Comparison of ENCODE assay signal across 12 cellular contexts in genomic region chr7:885261-885892, GRCh38.
"Had no signal": no experiment of that assay in that cellular context is flagged by ENCODE, and none has a peak within 500 bp of the region (broad histone marks: within the 10 kb centered on the region; RNA-seq: fewer than 3 reads in every experiment).

No MANE protein-coding gene starts in this region.

- H3K36me3 Mint-ChIP-seq: activated naive CD8-positive, alpha-beta T cell had no signal

- H3K4me3 ChIP-seq: thoracic aorta had no signal

- H3K9me3 ChIP-seq: neutrophil, thoracic aorta had no signal

- H3K27me3 ChIP-seq: neutrophil had no signal

- H3K4me3 Mint-ChIP-seq: activated naive CD8-positive, alpha-beta T cell; activated T-cell treated with anti-CD3 and anti-CD28 coated beads, Interleukin-2, amount 50 U/mL, for 4 hours; stimulated activated naive CD8-positive, alpha-beta T cell treated with anti-CD3 and anti-CD28 coated beads, Interleukin-15, Interleukin-2, amounts not matched to agents 100 ng/mL and 50 ng/mL, for 24 hours had no signal

- ATAC-seq: activated T-cell treated with anti-CD3 and anti-CD28 coated beads, Interleukin-2, amount 50 U/mL, for 4 hours; esophagus mucosa; left lobe of liver; T-helper 17 cell had no signal

- H3K27ac ChIP-seq: neutrophil, thoracic aorta had no signal

- H3K27ac Mint-ChIP-seq: activated naive CD8-positive, alpha-beta T cell; progenitor cell of endocrine pancreas; stimulated activated naive CD8-positive, alpha-beta T cell treated with anti-CD3 and anti-CD28 coated beads, Interleukin-15, Interleukin-2, amounts not matched to agents 100 ng/mL and 50 ng/mL, for 24 hours had no signal

- H3K27me3 Mint-ChIP-seq: activated naive CD8-positive, alpha-beta T cell; progenitor cell of endocrine pancreas; stimulated activated naive CD8-positive, alpha-beta T cell treated with anti-CD3 and anti-CD28 coated beads, Interleukin-15, Interleukin-2, amounts not matched to agents 100 ng/mL and 50 ng/mL, for 24 hours; T-helper 17 cell had no signal

- H3K9me3 Mint-ChIP-seq: activated T-cell treated with anti-CD3 and anti-CD28 coated beads, Interleukin-2, amount 50 U/mL, for 4 hours; stimulated activated naive CD8-positive, alpha-beta T cell treated with anti-CD3 and anti-CD28 coated beads, Interleukin-15, Interleukin-2, amounts not matched to agents 100 ng/mL and 50 ng/mL, for 24 hours had no signal

- DNase-seq: activated effector memory CD4-positive, alpha-beta T cell treated with anti-CD3 and anti-CD28 coated beads, Interleukin-2, amount 50 U/mL, for 16 hours; activated T-cell treated with anti-CD3 and anti-CD28 coated beads, Interleukin-2, amount 50 U/mL, for 4 hours; mesendoderm; stimulated activated CD4-positive, alpha-beta T cell treated with anti-CD3 and anti-CD28 coated beads, Interleukin-2, amount 100 ng/mL, for 48 hours; T-helper 17 cell had no signal
